In the genomic region with DNA sequence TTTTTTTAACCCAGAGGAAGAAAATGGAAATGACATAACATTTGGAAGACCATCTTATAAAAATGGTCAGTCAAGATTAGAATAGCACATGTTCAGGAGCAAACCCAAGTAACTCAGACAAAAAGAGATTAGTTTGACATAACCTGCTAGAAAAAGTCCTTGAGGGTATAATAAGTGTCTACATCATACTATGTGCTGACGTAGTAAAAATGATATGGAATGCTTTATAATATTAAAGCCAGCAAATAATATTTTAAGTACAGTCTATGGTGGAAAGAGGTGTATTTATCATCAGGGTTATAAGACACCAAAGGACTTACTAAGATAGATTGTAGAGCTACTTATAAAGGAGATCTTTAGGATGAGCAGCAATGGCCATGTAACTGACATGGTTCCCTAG, we compare ENCODE assay signal across 19 cellular contexts.
DNase-seq lines count a peak whose midpoint lies in the region; ATAC-seq, FAIRE-seq and TF ChIP-seq lines count a peak whose summit lies in the region.
"Had no signal": no experiment of that assay in that cellular context is flagged by ENCODE, and none has a peak within 500 bp of the region (broad histone marks: within the 10 kb centered on the region; RNA-seq: fewer than 3 reads in every experiment).

No MANE protein-coding gene starts in this region.

- H3K27ac ChIP-seq in HepG2 (ENCODE audit: extremely low read length, insufficient read depth, low read length), result no peak overlapping the region
- no peak overlapping the region for H3K27ac ChIP-seq in right lobe of liver
- H3K27ac ChIP-seq in K562 (ENCODE audit: extremely low read depth, low read depth, low read length), result no peak overlapping the region
- peak overlapping the region; percentile 43 to 85 for H3K27ac ChIP-seq in tibial artery

- H3K36me3 ChIP-seq in HepG2 (replicated peaks in 1 of 2; ENCODE audit: control insufficient read depth in 1 of 2, insufficient read depth in 2 of 2, low read length in 2 of 2) (no peaks in the 10 kb centered on the region), right lobe of liver (no peaks in the 10 kb centered on the region), K562 (ENCODE audit: control insufficient read depth, insufficient read depth, low read length) (no peaks in the 10 kb centered on the region; the same call in 2 of the 3 replicates), tibial artery (no peaks in the 10 kb centered on the region)

- 2% methylated on average over 1 of the region's 1 CpG for WGBS in HepG2 (ENCODE audit: low lambda C conversion rate)
- 100% methylated on average over 1 of the region's 1 CpG for WGBS in right lobe of liver (ENCODE audit: insufficient coverage, low coverage, low lambda C conversion rate, missing lambda C conversion rate)
- 50% methylated on average over 1 of the region's 1 CpG for WGBS in K562 (ENCODE audit: insufficient coverage, low coverage, missing lambda C conversion rate)

- no peak overlapping the region for H3K9ac ChIP-seq in HepG2 (ENCODE audit: insufficient read depth, low read depth, low read length)
- H3K9ac ChIP-seq in K562 (ENCODE audit: insufficient read depth in 1 of 2, low read depth in 2 of 2, low read length in 2 of 2), result no peak overlapping the region

- H3K9me3 ChIP-seq in HepG2 (ENCODE audit: low read length) (no peaks in the 10 kb centered on the region), right lobe of liver (no peaks in the 10 kb centered on the region), K562 (replicated peaks; ENCODE audit: control insufficient read depth, insufficient read depth, low read depth, low read length) (no peaks in the 10 kb centered on the region), tibial artery (no peaks in the 10 kb centered on the region)

- POLR2A ChIA-PET in HepG2 (lab: Yijun Ruan, JAX), result no interaction called here
- POLR2A ChIA-PET in K562 (lab: Yijun Ruan, JAX), result no interaction called here

- no peak overlapping the region for H3K4me3 ChIP-seq in HepG2 (replicated peaks in 1 of 3; ENCODE audit: insufficient read depth in 1 of 3, low read depth in 2 of 3, low read length in 3 of 3)
- H3K4me3 ChIP-seq in right lobe of liver, result no peak overlapping the region
- no peak overlapping the region for H3K4me3 ChIP-seq in K562
- no peak overlapping the region for H3K4me3 ChIP-seq in tibial artery
- H3K4me3 ChIP-seq: GM23338 had no signal

- no peak for ATAC-seq in HepG2
- no peak for ATAC-seq in right lobe of liver
- no peak for ATAC-seq in K562
- ATAC-seq: GM23338, HCT116 had no signal

- in situ Hi-C loops in HepG2 (cut with HindIII; ENCODE audit: extremely low pct_ligation_motif_present, low pct_unique_long_range_greater_than_20kb), result no loop called here
- in situ Hi-C loops in K562 (cut with MboI), result no loop called here

- CTCF ChIA-PET in HepG2 (lab: Yijun Ruan, JAX; ENCODE audit: low intra/inter-chr PET ratio, low total read pairs), result no interaction called here
- CTCF ChIA-PET in K562 (lab: Yijun Ruan, JAX; ENCODE audit: low intra/inter-chr PET ratio), result no interaction called here

- H3K27me3 ChIP-seq in HepG2 (ENCODE audit: control insufficient read depth in 1 of 2, insufficient read depth in 2 of 2, low read length in 2 of 2) (no peaks in the 10 kb centered on the region), right lobe of liver (no peaks in the 10 kb centered on the region), K562 (ENCODE audit: control insufficient read depth in 2 of 2, insufficient read depth in 2 of 2, low read length in 2 of 2) (no peaks in the 10 kb centered on the region), tibial artery (no peaks in the 10 kb centered on the region)

- FAIRE-seq in HepG2 (lab: Jason Lieb, UNC) (no peak), K562 (lab: Jason Lieb, UNC) (no peak)
- FAIRE-seq: GM12891, GM18507 had no signal

- no peaks in the 10 kb centered on the region for H4K20me1 ChIP-seq in HepG2 (ENCODE audit: insufficient read depth, low read length)
- no peaks in the 10 kb centered on the region for H4K20me1 ChIP-seq in K562 (replicated peaks; ENCODE audit: control insufficient read depth, insufficient read depth, low read length)

- H3K79me2 ChIP-seq in HepG2 (ENCODE audit: insufficient read depth, low read length) (no peaks in the 10 kb centered on the region), K562 (ENCODE audit: control insufficient read depth, insufficient read depth, low read length) (no peaks in the 10 kb centered on the region)

- no peak for TF ChIP-seq POLR2A in HepG2 (IDR thresholded peaks at IDR 0.05; ENCODE audit: insufficient read depth in 1 of 2, low read depth in 2 of 2, low read length in 2 of 2)
- no peak for TF ChIP-seq POLR2A in right lobe of liver (IDR thresholded peaks at IDR 0.05)
- TF ChIP-seq POLR2A in K562 (conservative IDR thresholded peaks at IDR 0.05), result no peak

- TF ChIP-seq EP300 in HepG2 (IDR thresholded peaks at IDR 0.05; ENCODE audit: low read depth in 2 of 2, low read length in 2 of 2) (no peak), HepG2 (CRISPR knock-in tag; IDR thresholded peaks at IDR 0.05; ENCODE audit: borderline replicate concordance) (no peak), K562 (IDR thresholded peaks at IDR 0.05; ENCODE audit: low read length) (no peak)

- TF ChIP-seq CTCF in HepG2 (CRISPR knock-in tag; IDR thresholded peaks at IDR 0.05) (no peak), right lobe of liver (IDR thresholded peaks at IDR 0.05) (no peak), K562 (IDR thresholded peaks at IDR 0.05 in 2 of 3, conservative IDR thresholded peaks at IDR 0.05 in 1 of 3; ENCODE audit: insufficient read depth in 2 of 3, low read depth in 1 of 3, low read length in 3 of 3) (no peak), tibial artery (IDR thresholded peaks at IDR 0.05) (no peak)

- H3K9me1 ChIP-seq in K562 (ENCODE audit: control insufficient read depth, insufficient read depth, low read length), result no peaks in the 10 kb centered on the region

- no TSS peak for BruUV-seq in HepG2 (replicated peaks; lab: Mats Ljungman, UMichigan)
- no TSS peak for BruUV-seq in K562 (replicated peaks; lab: Mats Ljungman, UMichigan)

- no peaks in the 10 kb centered on the region for H3K4me1 ChIP-seq in HepG2 (ENCODE audit: insufficient read depth, low read length)
- H3K4me1 ChIP-seq in right lobe of liver, result no peaks in the 10 kb centered on the region
- peaks cover 0 to 2% of the 10 kb centered on the region in 2 experiments; a peak in 1 of 5 replicates for H3K4me1 ChIP-seq in K562 (replicated peaks in 1 of 2; ENCODE audit: control insufficient read depth in 2 of 2, insufficient read depth in 2 of 2, low read length in 2 of 2)
- peaks cover 0 to 51% (median 10%) of the 10 kb centered on the region in 4 donors for H3K4me1 ChIP-seq in tibial artery

- H2AFZ ChIP-seq in HepG2 (ENCODE audit: low read length) (no peak overlapping the region), K562 (ENCODE audit: low read depth, low read length) (no peak overlapping the region)
- H2AFZ ChIP-seq: GM23338 had no signal

- no peak for DNase-seq in HepG2 (ENCODE audit: low spot score)
- DNase-seq in right lobe of liver, result no peak
- DNase-seq in K562 (ENCODE audit: extremely low read depth in 1 of 4, low spot score in 3 of 4), result no peak
- DNase-seq in tibial artery, result no peak
- no peak for DNase-seq in cerebellum (ENCODE audit: low spot score)
- DNase-seq in ecto neural progenitor cell (ENCODE audit: low spot score), result no peak
- DNase-seq: 8988T; C1 segment of cervical spinal cord; Calu3; CD4-positive, alpha-beta memory T cell; COR-L47; DMS53; DMS79 treated with DMSO at 0.1 percent for 48 hours; GF-D8; H9 had no signal

- intact Hi-C loops in HepG2 (cut with micrococcal nuclease; ENCODE audit: unreplicated experiment) (no loop called here), right lobe of liver (cut with DNase I) (no loop called here), K562 (cut with micrococcal nuclease) (no loop called here), tibial artery (cut with DNase I; ENCODE audit: low total_unique reads) (no loop called here)

- no peak overlapping the region for H3K4me2 ChIP-seq in HepG2 (ENCODE audit: low read depth, low read length)
- no peak overlapping the region for H3K4me2 ChIP-seq in K562 (ENCODE audit: insufficient read depth, low read length)
- H3K4me2 ChIP-seq: GM23338 had no signal

- no peak for TF ChIP-seq RAD21 in HepG2 (CRISPR knock-in tag; IDR thresholded peaks at IDR 0.05)
- TF ChIP-seq RAD21 in K562 (CRISPR knock-in tag; conservative IDR thresholded peaks at IDR 0.05 in 1 of 2, IDR thresholded peaks at IDR 0.05 in 1 of 2), result no peak

TF ChIP-seq in HepG2, 621 proteins besides CTCF, POLR2A, EP300 and RAD21:
- TF ChIP-seq MAFK (conservative IDR thresholded peaks at IDR 0.05 in 1 of 2, IDR thresholded peaks at IDR 0.05 in 1 of 2; ENCODE audit: low read length in 2 of 2) (peak; percentile 68 to 86), MAFF (IDR thresholded peaks at IDR 0.05; ENCODE audit: low read depth, low read length) (peak; percentile 68), RBFOX2 (IDR thresholded peaks at IDR 0.05; ENCODE audit: low read depth, low read length) (no peak)

TF ChIP-seq in K562, 482 proteins besides CTCF, POLR2A, EP300 and RAD21 (continues in another document):
- no peak for TF ChIP-seq PTRF (tag; IDR thresholded peaks at IDR 0.05)
- TF ChIP-seq HMG20B (CRISPR knock-in tag; IDR thresholded peaks at IDR 0.05), result no peak
- TF ChIP-seq, protein P1, sequence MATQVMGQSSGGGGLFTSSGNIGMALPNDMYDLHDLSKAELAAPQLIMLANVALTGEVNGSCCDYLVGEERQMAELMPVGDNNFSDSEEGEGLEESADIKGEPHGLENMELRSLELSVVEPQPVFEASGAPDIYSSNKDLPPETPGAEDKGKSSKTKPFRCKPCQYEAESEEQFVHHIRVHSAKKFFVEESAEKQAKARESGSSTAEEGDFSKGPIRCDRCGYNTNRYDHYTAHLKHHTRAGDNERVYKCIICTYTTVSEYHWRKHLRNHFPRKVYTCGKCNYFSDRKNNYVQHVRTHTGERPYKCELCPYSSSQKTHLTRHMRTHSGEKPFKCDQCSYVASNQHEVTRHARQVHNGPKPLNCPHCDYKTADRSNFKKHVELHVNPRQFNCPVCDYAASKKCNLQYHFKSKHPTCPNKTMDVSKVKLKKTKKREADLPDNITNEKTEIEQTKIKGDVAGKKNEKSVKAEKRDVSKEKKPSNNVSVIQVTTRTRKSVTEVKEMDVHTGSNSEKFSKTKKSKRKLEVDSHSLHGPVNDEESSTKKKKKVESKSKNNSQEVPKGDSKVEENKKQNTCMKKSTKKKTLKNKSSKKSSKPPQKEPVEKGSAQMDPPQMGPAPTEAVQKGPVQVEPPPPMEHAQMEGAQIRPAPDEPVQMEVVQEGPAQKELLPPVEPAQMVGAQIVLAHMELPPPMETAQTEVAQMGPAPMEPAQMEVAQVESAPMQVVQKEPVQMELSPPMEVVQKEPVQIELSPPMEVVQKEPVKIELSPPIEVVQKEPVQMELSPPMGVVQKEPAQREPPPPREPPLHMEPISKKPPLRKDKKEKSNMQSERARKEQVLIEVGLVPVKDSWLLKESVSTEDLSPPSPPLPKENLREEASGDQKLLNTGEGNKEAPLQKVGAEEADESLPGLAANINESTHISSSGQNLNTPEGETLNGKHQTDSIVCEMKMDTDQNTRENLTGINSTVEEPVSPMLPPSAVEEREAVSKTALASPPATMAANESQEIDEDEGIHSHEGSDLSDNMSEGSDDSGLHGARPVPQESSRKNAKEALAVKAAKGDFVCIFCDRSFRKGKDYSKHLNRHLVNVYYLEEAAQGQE (CRISPR knock-in tag; IDR thresholded peaks at IDR 0.05; ENCODE audit: low read depth), result no peak
- no peak for TF ChIP-seq PRMT5 (CRISPR knock-in tag; IDR thresholded peaks at IDR 0.05)
- TF ChIP-seq PCBP1 (IDR thresholded peaks at IDR 0.05; ENCODE audit: low read depth, low read length, poor library complexity, severe bottlenecking), result no peak

Comparison
In these comparisons a context has a peak if more than half of its experiments do, and no peak if none do; other contexts are left out.
1. H3K27ac ChIP-seq: peak in tibial artery (2 of 2); none in HepG2 (single experiment), right lobe of liver (0 of 3) and K562 (single experiment).
2. Of the 241 proteins assayed by ChIP-seq in both HepG2 and K562: peak only in HepG2: none; only in K562: MAFG; in both: MAFF and MAFK; in neither: 238.